In the genomic region with DNA sequence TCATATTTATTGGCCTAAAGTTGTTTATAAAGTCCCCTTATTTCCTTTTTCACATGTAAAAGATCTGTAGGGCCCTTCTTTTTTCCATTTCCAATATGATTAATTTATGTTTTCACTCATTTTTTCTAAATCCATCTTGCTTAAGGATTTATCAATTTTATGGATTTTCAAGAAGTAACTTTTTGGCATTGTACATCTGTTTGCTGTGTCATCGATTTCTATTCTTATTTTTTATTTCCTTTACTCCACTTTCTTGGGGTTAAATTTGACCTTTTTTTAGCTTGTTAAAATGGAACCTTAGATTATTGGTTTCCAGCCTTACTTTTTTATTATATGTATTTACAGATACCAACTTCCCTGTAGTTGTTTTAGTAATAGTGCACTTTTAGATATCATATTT, we compare ENCODE assay signal across 8 cellular contexts.
"Had no signal": no experiment of that assay in that cellular context is flagged by ENCODE, and none has a peak within 500 bp of the region (broad histone marks: within the 10 kb centered on the region; RNA-seq: fewer than 3 reads in every experiment).

No MANE protein-coding gene starts in this region.

- H3K4me1 ChIP-seq: HAP-1 had no signal

- H3K9ac ChIP-seq: KMS-11 had no signal

- FAIRE-seq: HTR-8/SVneo had no signal

- H3K36me3 ChIP-seq: HAP-1 had no signal

- H3K4me2 ChIP-seq: GM23338, KMS-11 had no signal

- H3K4me3 ChIP-seq: GM23338, HAP-1 had no signal

- H3K9me3 ChIP-seq: HAP-1 had no signal

- DNase-seq: H7, HFFc6, KBM-7 had no signal

- H2AFZ ChIP-seq: GM23338 had no signal

- H3K27ac ChIP-seq: KMS-11 had no signal

- ATAC-seq: GM23338, HCT116 had no signal
